1 cellular context compared by ENCODE assay signal in the genomic region with DNA sequence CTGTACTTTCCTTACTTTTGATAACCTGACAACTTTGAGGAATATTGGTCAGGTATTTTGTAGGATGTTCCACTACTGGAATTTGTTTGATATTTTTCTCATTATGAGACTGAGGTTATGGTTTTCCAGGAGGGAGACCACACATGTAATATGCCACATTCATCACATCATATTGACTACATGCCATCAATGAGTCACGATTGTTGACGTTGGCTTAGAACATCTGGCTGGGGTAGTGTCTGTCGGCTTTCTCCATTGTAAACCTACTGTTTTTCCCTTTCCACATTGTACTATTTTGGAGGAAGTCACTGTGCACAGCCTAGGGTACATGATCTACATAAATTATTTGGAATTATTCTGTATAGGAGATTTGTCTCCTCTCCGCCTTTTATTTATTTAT.
TF ChIP-seq lines count a peak whose summit lies in the region.

No MANE protein-coding gene starts in this region.

TF ChIP-seq in SK-N-SH, 30 proteins besides CTCF, POLR2A, EP300 and RAD21 (continued from another document):
- TF ChIP-seq FOXJ3 (CRISPR knock-in tag; IDR thresholded peaks at IDR 0.05) (no peak), GATA2 (CRISPR knock-in tag; IDR thresholded peaks at IDR 0.05) (no peak), GABPA (IDR thresholded peaks at IDR 0.05; ENCODE audit: low read depth) (no peak)
